In genomic region chr5:60960591-60960990, GRCh38 we compare ENCODE assay signal across 10 cellular contexts. TPM values are rescaled to one million over a fixed set of nuclear protein-coding genes. Genes with fewer than 3 reads are reported as not detected.
DNase-seq lines count a peak whose midpoint lies in the region; ATAC-seq, FAIRE-seq and TF ChIP-seq lines count a peak whose summit lies in the region.
"Had no signal": no experiment of that assay in that cellular context is flagged by ENCODE, and none has a peak within 500 bp of the region (broad histone marks: within the 10 kb centered on the region; RNA-seq: fewer than 3 reads in every experiment).

No MANE protein-coding gene starts in this region.

- TF ChIP-seq CTCF in AG09309 (IDR thresholded peaks at IDR 0.05; ENCODE audit: control insufficient read depth, insufficient read depth, low read depth, low read length, missing control alignments) (peak; percentile 58), WI38 (IDR thresholded peaks at IDR 0.05; ENCODE audit: low read depth, low read length) (peak; percentile 39; the same call in 1 of the 2 replicates), kidney epithelial cell (IDR thresholded peaks at IDR 0.05; ENCODE audit: insufficient read depth, low read length, poor library complexity, severe bottlenecking) (peak; percentile 69)

- TF ChIP-seq POLR2A in GM12892 (IDR thresholded peaks at IDR 0.05; ENCODE audit: low read depth, low read length): no peak

- H3K36me3 ChIP-seq in kidney epithelial cell (ENCODE audit: control insufficient read depth, insufficient read depth, low read length) (no peaks in the 10 kb centered on the region), H7 (replicated peaks; ENCODE audit: control insufficient read depth, insufficient read depth, low read length) (no peaks in the 10 kb centered on the region)
- H3K36me3 ChIP-seq: spleen had no signal

- no peak for ATAC-seq in GM21717 (IDR thresholded peaks at IDR 0.05; ENCODE audit: unreplicated experiment)

- DNase-seq in AG09309 (ENCODE audit: low read depth) (no peak), GM12892 (ENCODE audit: insufficient read length) (no peak), kidney epithelial cell (ENCODE audit: low read depth) (no peak), H7 (no peak), NCI-H226 (no peak)
- DNase-seq in activated CD8-positive, alpha-beta memory T cell treated with anti-CD3 and anti-CD28 coated beads, Interleukin-2, amount 50 U/mL, for 4 hours: no peak
- DNase-seq: NCI-H748 treated with DMSO at 0.1 percent for 48 hours, spleen had no signal

- FAIRE-seq in GM12892 (lab: Jason Lieb, UNC): peak; percentile 80

- H3K4me3 ChIP-seq in AG09309 (ENCODE audit: control insufficient read depth, low read depth, low read length): no peak overlapping the region
- no peak overlapping the region for H3K4me3 ChIP-seq in WI38 (ENCODE audit: low read depth, low read length)
- H3K4me3 ChIP-seq in kidney epithelial cell (ENCODE audit: low read depth, low read length): no peak overlapping the region
- no peak overlapping the region for H3K4me3 ChIP-seq in H7 (ENCODE audit: insufficient read depth, low read depth, low read length)
- H3K4me3 ChIP-seq: spleen had no signal

- H3K27me3 ChIP-seq in kidney epithelial cell (ENCODE audit: control insufficient read depth, insufficient read depth, low read length): no peaks in the 10 kb centered on the region
- H3K27me3 ChIP-seq in H7 (ENCODE audit: control insufficient read depth, insufficient read depth, low read length): no peaks in the 10 kb centered on the region
- H3K27me3 ChIP-seq: spleen had no signal

RNA-seq across cellular contexts. Expression of gene NDUFAF2, which starts 15.6 kb away (rescaled TPM):
- 52.7 TPM for polyA plus RNA-seq in GM12892 (2012; ENCODE audit: missing spikeins)
- total RNA-seq in kidney epithelial cell: 41.3 and 49.0 TPM in 2 replicates
- total RNA-seq in H7 (2014; rRNA removed; shearing (Covaris generic)): 20.8 and 30.8 TPM in 2 replicates

RNA-seq across cellular contexts. Expression of gene ERCC8, which starts 15.7 kb away (rescaled TPM):
- 8.8 TPM for polyA plus RNA-seq in GM12892 (2012; ENCODE audit: missing spikeins)
- total RNA-seq in kidney epithelial cell: 29.2 and 30.4 TPM in 2 replicates
- total RNA-seq in H7 (2014; rRNA removed; shearing (Covaris generic)): 19.4 and 20.7 TPM in 2 replicates
